In the genomic region with DNA sequence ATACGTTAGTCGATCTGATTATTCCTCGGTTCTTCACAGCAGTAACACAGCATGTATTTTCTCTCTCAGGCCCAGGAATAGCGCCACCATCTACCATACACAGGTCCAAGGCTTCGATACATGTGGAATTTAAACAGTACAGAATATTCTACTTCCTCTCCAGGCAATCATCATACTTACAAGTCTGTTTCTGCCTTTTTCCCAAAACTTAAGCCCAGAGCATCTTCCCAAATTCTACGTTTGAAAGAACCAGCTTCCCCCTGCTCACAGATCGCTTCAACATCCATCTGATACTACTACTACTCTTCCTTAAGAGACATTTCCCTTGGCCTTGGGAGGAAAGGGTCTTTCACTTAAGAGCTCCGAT, we compare ENCODE assay signal across 8 cellular contexts. TPM values are rescaled to one million over a fixed set of nuclear protein-coding genes. Genes with fewer than 3 reads are reported as not detected.
DNase-seq lines count a peak whose midpoint lies in the region; ATAC-seq, FAIRE-seq and TF ChIP-seq lines count a peak whose summit lies in the region.

No MANE protein-coding gene starts in this region.

- H3K36me3 ChIP-seq in iPS-15b (ENCODE audit: control insufficient read depth, insufficient read depth, low read length) = no peaks in the 10 kb centered on the region
- no peaks in the 10 kb centered on the region for H3K36me3 ChIP-seq in skeletal muscle satellite cell (ENCODE audit: insufficient read depth, low read length)

- H3K27me3 ChIP-seq in iPS-15b (ENCODE audit: control insufficient read depth, insufficient read depth, low read length) (peaks cover 11% of the 10 kb centered on the region), skeletal muscle satellite cell (ENCODE audit: control insufficient read depth, insufficient read depth, low read length) (no peaks in the 10 kb centered on the region)

- no peaks in the 10 kb centered on the region for H3K9me3 ChIP-seq in iPS-15b (ENCODE audit: control insufficient read depth, insufficient read depth, low read length)
- H3K9me3 ChIP-seq in skeletal muscle satellite cell (replicated peaks; ENCODE audit: low read length) = no peaks in the 10 kb centered on the region

- peak overlapping the region; percentile 91 for H3K4me2 ChIP-seq in skeletal muscle satellite cell (ENCODE audit: low read length)

- H3K4me1 ChIP-seq in iPS-15b (ENCODE audit: control insufficient read depth, insufficient read depth, low read length) (no peaks in the 10 kb centered on the region), skeletal muscle satellite cell (ENCODE audit: control insufficient read depth, insufficient read depth, low read length) (no peaks in the 10 kb centered on the region)

- no peak for TF ChIP-seq POLR2A in GM12891 (IDR thresholded peaks at IDR 0.05; ENCODE audit: low read depth, low read length)

- peak; percentile 61 for FAIRE-seq in GM12891 (lab: Jason Lieb, UNC)

- peak overlapping the region; percentile 63 for H3K9ac ChIP-seq in iPS-15b (ENCODE audit: low read depth, low read length)
- H3K9ac ChIP-seq in skeletal muscle satellite cell (ENCODE audit: low read depth, low read length) = peak overlapping the region; percentile 81

- ATAC-seq in HG03135 (IDR thresholded peaks at IDR 0.05; ENCODE audit: unreplicated experiment) = no peak
- no peak for ATAC-seq in GM21786 (IDR thresholded peaks at IDR 0.05; ENCODE audit: unreplicated experiment)

- DNase-seq in AG08396 (ENCODE audit: low spot score) = peak; percentile 12
- DNase-seq in GM12891 (ENCODE audit: insufficient read length, low spot score) = no peak
- peak; percentile 63 to 74 for DNase-seq in NCI-H524 (lab: John Stamatoyannopoulos, UW)
- DNase-seq in astrocyte of the hippocampus (ENCODE audit: low read depth, low spot score) = peak; percentile 55

- peak overlapping the region; percentile 85 for H3K4me3 ChIP-seq in iPS-15b (ENCODE audit: low read depth, low read length)
- H3K4me3 ChIP-seq in skeletal muscle satellite cell (ENCODE audit: low read length) = peak overlapping the region; percentile 81

TF ChIP-seq in GM12891, 5 proteins besides CTCF, POLR2A, EP300 and RAD21:
- TF ChIP-seq PAX5 (IDR thresholded peaks at IDR 0.05; ENCODE audit: insufficient read depth, low read length, severe bottlenecking) (no peak), SPI1 (IDR thresholded peaks at IDR 0.05; ENCODE audit: low read depth, low read length) (no peak), TAF1 (IDR thresholded peaks at IDR 0.05; ENCODE audit: low read depth, low read length) (no peak), POU2F2 (IDR thresholded peaks at IDR 0.05; ENCODE audit: low read depth, low read length) (no peak), POLR2AphosphoS5 (IDR thresholded peaks at IDR 0.05; ENCODE audit: low read depth, low read length) (no peak)

RNA-seq across cellular contexts. Expression of a gene that starts 0.6 kb away (rescaled TPM):
- 2.5 TPM for polyA plus RNA-seq in GM12891 (2012; ENCODE audit: low read depth, missing spikeins)
- 2.4 and 2.8 TPM in 2 replicates for total RNA-seq in skeletal muscle satellite cell (2012; rRNA removed)

RNA-seq across cellular contexts. Expression of a gene that starts 1.0 kb away (rescaled TPM):
- polyA plus RNA-seq in GM12891 (2012; ENCODE audit: low read depth, missing spikeins) = 0.39 TPM
- total RNA-seq in skeletal muscle satellite cell (2012; rRNA removed) = 0.44 and 0.51 TPM in 2 replicates
